ENCODE assay signal across 29 cellular contexts in the genomic region with DNA sequence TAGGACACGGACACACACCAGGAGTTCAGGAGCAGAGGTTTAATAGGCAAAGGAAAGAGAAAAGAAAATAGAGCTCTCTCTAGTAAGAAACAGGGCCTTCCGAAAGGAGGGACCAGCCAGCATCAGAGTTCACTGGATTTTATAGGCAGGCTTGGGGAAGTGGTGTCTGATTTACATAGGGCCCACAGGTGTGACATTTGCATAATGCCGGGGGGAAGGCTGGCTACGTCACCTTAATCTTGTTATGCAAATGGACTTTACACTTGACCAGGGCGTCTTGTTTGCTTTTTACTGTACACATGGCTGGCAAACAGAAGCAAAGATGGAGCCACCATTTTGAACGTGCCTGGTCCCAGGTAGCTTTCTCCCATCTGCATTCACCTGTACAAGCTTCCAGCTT.
DNase-seq lines count a peak whose midpoint lies in the region; ATAC-seq and TF ChIP-seq lines count a peak whose summit lies in the region.
"Had no signal": no experiment of that assay in that cellular context is flagged by ENCODE, and none has a peak within 500 bp of the region (broad histone marks: within the 10 kb centered on the region; RNA-seq: fewer than 3 reads in every experiment).

A gene with protein sequence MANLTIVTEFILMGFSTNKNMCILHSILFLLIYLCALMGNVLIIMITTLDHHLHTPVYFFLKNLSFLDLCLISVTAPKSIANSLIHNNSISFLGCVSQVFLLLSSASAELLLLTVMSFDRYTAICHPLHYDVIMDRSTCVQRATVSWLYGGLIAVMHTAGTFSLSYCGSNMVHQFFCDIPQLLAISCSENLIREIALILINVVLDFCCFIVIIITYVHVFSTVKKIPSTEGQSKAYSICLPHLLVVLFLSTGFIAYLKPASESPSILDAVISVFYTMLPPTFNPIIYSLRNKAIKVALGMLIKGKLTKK (minus strand): TSS at position 97 of the 400 bp plus-strand sequence. CDS start 8,390 bp downstream, outside the sequence.

- no peaks in the 10 kb centered on the region for H3K9me3 ChIP-seq in DOHH2 (ENCODE audit: control insufficient read depth, insufficient read depth, low read length)
- H3K9me3 ChIP-seq: A549, breast epithelium, esophagus squamous epithelium, transverse colon had no signal

- no peaks in the 10 kb centered on the region for H4K20me1 ChIP-seq in DOHH2 (ENCODE audit: control insufficient read depth, insufficient read depth, low read depth, low read length)

- ATAC-seq in HG02798 (IDR thresholded peaks at IDR 0.05; ENCODE audit: poor library complexity, unreplicated experiment): peak; percentile 56
- no peak for ATAC-seq in stimulated activated effector memory CD8-positive, alpha-beta T cell treated with anti-CD3 and anti-CD28 coated beads, Interleukin-12 subunit alpha, Interleukin-12 subunit beta, amount 100 ng/mL, for 72 hours
- no peak for ATAC-seq in GM21526 (IDR thresholded peaks at IDR 0.05; ENCODE audit: low FRiP score, unreplicated experiment)
- ATAC-seq: A549; activated CD4-positive, alpha-beta T cell treated with anti-CD3 and anti-CD28 coated beads for 36 hours; activated CD8-positive, alpha-beta T cell treated with anti-CD3 and anti-CD28 coated beads for 36 hours; activated naive CD4-positive, alpha-beta T cell treated with anti-CD3 and anti-CD28 coated beads, Interleukin-2, amount 50 U/mL, for 72 hours; foreskin keratinocyte; HepG2 had no signal

- no peaks in the 10 kb centered on the region for H3K36me3 Mint-ChIP-seq in stimulated activated effector memory CD8-positive, alpha-beta T cell treated with anti-CD3 and anti-CD28 coated beads, Interleukin-12 subunit alpha, Interleukin-12 subunit beta, amount 100 ng/mL, for 72 hours
- H3K36me3 Mint-ChIP-seq: activated naive CD4-positive, alpha-beta T cell treated with anti-CD3 and anti-CD28 coated beads, Interleukin-2, amount 50 U/mL, for 72 hours; CD4-positive, CD25-positive, alpha-beta regulatory T cell had no signal

- H3K4me3 Mint-ChIP-seq in stimulated activated effector memory CD8-positive, alpha-beta T cell treated with anti-CD3 and anti-CD28 coated beads, Interleukin-12 subunit alpha, Interleukin-12 subunit beta, amount 100 ng/mL, for 72 hours: no peak within 1 kb of the TSS
- H3K4me3 Mint-ChIP-seq: activated CD4-positive, alpha-beta T cell treated with anti-CD3 and anti-CD28 coated beads for 36 hours; activated CD8-positive, alpha-beta T cell treated with anti-CD3 and anti-CD28 coated beads for 36 hours; CD4-positive, CD25-positive, alpha-beta regulatory T cell; nephron progenitor cell; T-helper 2 cell treated with Interferon-gamma antibody and Interleukin-4, amounts not matched to agents 5 μg/mL and 100 μg/mL, for 36 hours had no signal

- DNase-seq in NCI-H510A treated with DMSO at 0.1 percent for 48 hours (lab: John Stamatoyannopoulos, UW) (peak; percentile 14), iPS DF 19.7 (ENCODE audit: low read depth, low spot score) (peak; percentile 15), HCEC 1CT (no peak), DMS114 treated with DMSO at 0.1 percent for 48 hours (lab: John Stamatoyannopoulos, UW; ENCODE audit: unreplicated experiment) (no peak)
- DNase-seq in stimulated activated effector memory CD8-positive, alpha-beta T cell treated with anti-CD3 and anti-CD28 coated beads, Interleukin-12 subunit alpha, Interleukin-12 subunit beta, amount 100 ng/mL, for 72 hours (ENCODE audit: low spot score in 2 of 2): no peak
- DNase-seq: activated CD4-positive, alpha-beta T cell treated with anti-CD3 and anti-CD28 coated beads for 36 hours; activated CD8-positive, alpha-beta T cell treated with anti-CD3 and anti-CD28 coated beads for 36 hours; amygdala; CD4-positive, CD25-positive, alpha-beta regulatory T cell; dorsolateral prefrontal cortex; esophagus squamous epithelium; foreskin keratinocyte; GOT3; NCI-H1436 treated with DMSO at 0.1 percent for 48 hours; NCI-H2171; NCI-H69; nephron progenitor cell; SIG-M5; stimulated activated CD4-positive, alpha-beta T cell treated with anti-CD3 and anti-CD28 coated beads, Interleukin-4, amount 100 ng/mL, for 24 hours; transverse colon had no signal

- H3K36me3 ChIP-seq in DOHH2 (ENCODE audit: control insufficient read depth, low read length): no peaks in the 10 kb centered on the region
- H3K36me3 ChIP-seq: breast epithelium, esophagus squamous epithelium, transverse colon had no signal

- no peaks in the 10 kb centered on the region for H3K9me2 ChIP-seq in DOHH2 (replicated peaks; ENCODE audit: control insufficient read depth, low read length)

- no peaks in the 10 kb centered on the region for H3K27me3 ChIP-seq in DOHH2 (ENCODE audit: control insufficient read depth, low read length)
- H3K27me3 ChIP-seq: breast epithelium, dorsolateral prefrontal cortex, esophagus squamous epithelium, foreskin keratinocyte, transverse colon had no signal

- no peaks in the 10 kb centered on the region for H3K4me1 Mint-ChIP-seq in stimulated activated effector memory CD8-positive, alpha-beta T cell treated with anti-CD3 and anti-CD28 coated beads, Interleukin-12 subunit alpha, Interleukin-12 subunit beta, amount 100 ng/mL, for 72 hours
- H3K4me1 Mint-ChIP-seq: activated CD4-positive, alpha-beta T cell treated with anti-CD3 and anti-CD28 coated beads for 36 hours; CD4-positive, CD25-positive, alpha-beta regulatory T cell; nephron progenitor cell had no signal

- H3K4me1 ChIP-seq in DOHH2 (ENCODE audit: control insufficient read depth, low read length): peaks cover 13% of the 10 kb centered on the region
- H3K4me1 ChIP-seq: A549, breast epithelium, esophagus squamous epithelium, foreskin keratinocyte, transverse colon had no signal

- peaks cover 2% of the 10 kb centered on the region for H3K9me3 Mint-ChIP-seq in stimulated activated effector memory CD8-positive, alpha-beta T cell treated with anti-CD3 and anti-CD28 coated beads, Interleukin-12 subunit alpha, Interleukin-12 subunit beta, amount 100 ng/mL, for 72 hours
- H3K9me3 Mint-ChIP-seq: activated CD8-positive, alpha-beta T cell treated with anti-CD3 and anti-CD28 coated beads for 36 hours; activated naive CD4-positive, alpha-beta T cell treated with anti-CD3 and anti-CD28 coated beads, Interleukin-2, amount 50 U/mL, for 72 hours; activated T-helper 2 cell treated with anti-CD3 and anti-CD28 coated beads, Interferon-gamma antibody, Interleukin-2, Interleukin-4, amounts not matched to agents 10 μg/mL and 5 μg/mL and 100 μg/mL, durations not matched to agents 14 hours and 24 hours and 36 hours; T-helper 2 cell treated with Interferon-gamma antibody and Interleukin-4, amounts not matched to agents 5 μg/mL and 100 μg/mL, for 36 hours had no signal

- H3K27ac ChIP-seq in DOHH2 (ENCODE audit: low read depth, low read length): no peak within 1 kb of the TSS
- H3K27ac ChIP-seq: A549, breast epithelium, dorsolateral prefrontal cortex, esophagus squamous epithelium, foreskin keratinocyte, transverse colon had no signal

- peak within 1 kb of the TSS; percentile 26; the same call in 1 of the 2 replicates for H3K4me3 ChIP-seq in DOHH2 (ENCODE audit: low read length)
- H3K4me3 ChIP-seq: A549, breast epithelium, dorsolateral prefrontal cortex, esophagus squamous epithelium, transverse colon had no signal

- no peaks in the 10 kb centered on the region for H3K79me2 ChIP-seq in DOHH2 (ENCODE audit: control insufficient read depth, low read length)

- TF ChIP-seq CTCF in DOHH2 (IDR thresholded peaks at IDR 0.05; ENCODE audit: low read depth, low read length, poor library complexity, severe bottlenecking): no peak

- no peaks in the 10 kb centered on the region for H3F3A ChIP-seq in DOHH2 (ENCODE audit: control insufficient read depth, insufficient read depth)

- no peak within 1 kb of the TSS for H3K27ac Mint-ChIP-seq in stimulated activated effector memory CD8-positive, alpha-beta T cell treated with anti-CD3 and anti-CD28 coated beads, Interleukin-12 subunit alpha, Interleukin-12 subunit beta, amount 100 ng/mL, for 72 hours
- H3K27ac Mint-ChIP-seq: activated CD4-positive, alpha-beta T cell treated with anti-CD3 and anti-CD28 coated beads for 36 hours; activated CD8-positive, alpha-beta T cell treated with anti-CD3 and anti-CD28 coated beads for 36 hours; activated naive CD4-positive, alpha-beta T cell treated with anti-CD3 and anti-CD28 coated beads, Interleukin-2, amount 50 U/mL, for 72 hours; activated T-helper 2 cell treated with anti-CD3 and anti-CD28 coated beads, Interferon-gamma antibody, Interleukin-2, Interleukin-4, amounts not matched to agents 10 μg/mL and 5 μg/mL and 100 μg/mL, durations not matched to agents 14 hours and 24 hours and 36 hours; CD4-positive, CD25-positive, alpha-beta regulatory T cell; nephron progenitor cell; T-helper 2 cell treated with Interferon-gamma antibody and Interleukin-4, amounts not matched to agents 5 μg/mL and 100 μg/mL, for 36 hours had no signal

- peak within 1 kb of the TSS; percentile 36 for H3K4me2 ChIP-seq in DOHH2 (ENCODE audit: low read length)
- H3K4me2 ChIP-seq: A549 had no signal

Comparison
In these comparisons a context has a peak if more than half of its experiments do, and no peak if none do; other contexts are left out.
1. DNase-seq: peak in NCI-H510A treated with DMSO at 0.1 percent for 48 hours (single experiment) and iPS DF 19.7 (single experiment); none in stimulated activated effector memory CD8-positive, alpha-beta T cell treated with anti-CD3 and anti-CD28 coated beads, Interleukin-12 subunit alpha, Interleukin-12 subunit beta, amount 100 ng/mL, for 72 hours (0 of 2), HCEC 1CT (single experiment) and DMS114 treated with DMSO at 0.1 percent for 48 hours (single experiment).